Comparison of ENCODE assay signal across 8 cellular contexts in genomic region chr12:92034858-92035401, GRCh38.
A peak's percentile ranks its signal among the peaks of the same experiment; 100 is the strongest.
DNase-seq lines count a peak whose midpoint lies in the region; ATAC-seq and TF ChIP-seq lines count a peak whose summit lies in the region.

No MANE protein-coding gene starts in this region.

- no peaks in the 10 kb centered on the region for H3K27me3 ChIP-seq in PC-3 (ENCODE audit: low read length)

- H3K4me1 ChIP-seq in PC-3 (ENCODE audit: insufficient read depth, low read length), result peaks cover 11% of the 10 kb centered on the region; the same call in 1 of the 2 replicates

- H4K20me1 ChIP-seq in PC-3 (ENCODE audit: low read length), result no peaks in the 10 kb centered on the region

- DNase-seq in Calu3 (peak; percentile 15), PC-3 (peak; percentile 40), left cardiac atrium (peak; percentile 44), sciatic nerve (ENCODE audit: low spot score) (peak; percentile 68), posterior vena cava (ENCODE audit: low spot score) (no peak)
- DNase-seq in activated naive CD8-positive, alpha-beta T cell treated with anti-CD3 and anti-CD28 coated beads for 36 hours, result peak; percentile 40

- H3K36me3 ChIP-seq in PC-3 (ENCODE audit: low read depth, low read length), result no peaks in the 10 kb centered on the region

- intact Hi-C loops in Calu3 (cut with micrococcal nuclease; ENCODE audit: unreplicated experiment), result no loop called here
- intact Hi-C loops in PC-3 (cut with micrococcal nuclease), result no loop called here
- intact Hi-C loops in left cardiac atrium (cut with DNase I), result no loop called here
- intact Hi-C loops in sciatic nerve (cut with DNase I), result no loop called here
- intact Hi-C loops in posterior vena cava (cut with DNase I), result no loop called here

- BruUV-seq in Calu3 (replicated peaks; lab: Mats Ljungman, UMichigan), result no TSS peak
- no TSS peak for BruUV-seq in PC-3 (replicated peaks; lab: Mats Ljungman, UMichigan)

- CTCF ChIA-PET in Calu3 (lab: Charles Lee), result interaction anchor here (0.8 kb wide), 1 partner anchor 29 kb away, joined by 3 read pairs; no protein-coding TSS in a partner anchor
- CTCF ChIA-PET in PC-3 (lab: Charles Lee), result no interaction called here

- ATAC-seq in GM19463 (IDR thresholded peaks at IDR 0.05; ENCODE audit: unreplicated experiment) (peak; percentile 76), HG03521 (IDR thresholded peaks at IDR 0.05; ENCODE audit: unreplicated experiment) (peak; percentile 68), PC-3 (peak; percentile 59), left cardiac atrium (peak; percentile 38 to 42), sciatic nerve (peak; percentile 60)

- peaks cover 6% of the 10 kb centered on the region for H3K9me3 Mint-ChIP-seq in Calu3 (ENCODE audit: low read depth, unreplicated experiment)
- peaks cover 12% of the 10 kb centered on the region for H3K9me3 Mint-ChIP-seq in activated naive CD8-positive, alpha-beta T cell treated with anti-CD3 and anti-CD28 coated beads for 36 hours

- H3K9me2 ChIP-seq in PC-3 (replicated peaks; ENCODE audit: low read length), result no peaks in the 10 kb centered on the region

- H3K9ac ChIP-seq in PC-3 (ENCODE audit: low read length), result 0 out of 2 replicates have a peak overlapping the region, but pooled peaks have one; percentile 0

- H3K9me3 ChIP-seq in PC-3 (ENCODE audit: low read length), result no peaks in the 10 kb centered on the region

- H3K4me2 ChIP-seq in PC-3 (ENCODE audit: low read length), result peak overlapping the region; percentile 76

- H2AFZ ChIP-seq in PC-3 (ENCODE audit: low read length), result peak overlapping the region; percentile 74

- TF ChIP-seq CTCF in Calu3 (IDR thresholded peaks at IDR 0.05; ENCODE audit: unreplicated experiment) (no peak), PC-3 (conservative IDR thresholded peaks at IDR 0.05; ENCODE audit: low read depth, low read length) (no peak)

- peak overlapping the region; percentile 62 for H3K4me3 Mint-ChIP-seq in Calu3 (ENCODE audit: low read depth, unreplicated experiment)
- H3K4me3 Mint-ChIP-seq in activated naive CD8-positive, alpha-beta T cell treated with anti-CD3 and anti-CD28 coated beads for 36 hours, result peak overlapping the region; percentile 93

- H3K27ac ChIP-seq in PC-3 (ENCODE audit: low read length), result no peak overlapping the region

- H3K36me3 Mint-ChIP-seq in Calu3 (ENCODE audit: insufficient read depth, unreplicated experiment), result no peaks in the 10 kb centered on the region
- peaks cover 24% of the 10 kb centered on the region for H3K36me3 Mint-ChIP-seq in activated naive CD8-positive, alpha-beta T cell treated with anti-CD3 and anti-CD28 coated beads for 36 hours

- H3K27me3 Mint-ChIP-seq in Calu3 (ENCODE audit: unreplicated experiment), result no peaks in the 10 kb centered on the region
- no peaks in the 10 kb centered on the region for H3K27me3 Mint-ChIP-seq in activated naive CD8-positive, alpha-beta T cell treated with anti-CD3 and anti-CD28 coated beads for 36 hours

- POLR2A ChIA-PET in PC-3 (lab: Charles Lee; ENCODE audit: unreplicated experiment), result no interaction called here

- H3K27ac Mint-ChIP-seq in Calu3 (ENCODE audit: unreplicated experiment), result peak overlapping the region; percentile 35
- peak overlapping the region; percentile 95 for H3K27ac Mint-ChIP-seq in activated naive CD8-positive, alpha-beta T cell treated with anti-CD3 and anti-CD28 coated beads for 36 hours

- no peaks in the 10 kb centered on the region for H3F3A ChIP-seq in PC-3 (ENCODE audit: low read length, unreplicated experiment)

- H3K4me1 Mint-ChIP-seq in Calu3 (ENCODE audit: low read depth, unreplicated experiment), result peaks cover 20% of the 10 kb centered on the region
- H3K4me1 Mint-ChIP-seq in activated naive CD8-positive, alpha-beta T cell treated with anti-CD3 and anti-CD28 coated beads for 36 hours, result peaks cover 76% of the 10 kb centered on the region

- no peaks in the 10 kb centered on the region for H3K79me2 ChIP-seq in PC-3 (ENCODE audit: low read length)

- peak overlapping the region; percentile 55 for H3K4me3 ChIP-seq in PC-3 (ENCODE audit: low read length)
